Comparison of ENCODE assay signal across 8 cellular contexts in the genomic region with DNA sequence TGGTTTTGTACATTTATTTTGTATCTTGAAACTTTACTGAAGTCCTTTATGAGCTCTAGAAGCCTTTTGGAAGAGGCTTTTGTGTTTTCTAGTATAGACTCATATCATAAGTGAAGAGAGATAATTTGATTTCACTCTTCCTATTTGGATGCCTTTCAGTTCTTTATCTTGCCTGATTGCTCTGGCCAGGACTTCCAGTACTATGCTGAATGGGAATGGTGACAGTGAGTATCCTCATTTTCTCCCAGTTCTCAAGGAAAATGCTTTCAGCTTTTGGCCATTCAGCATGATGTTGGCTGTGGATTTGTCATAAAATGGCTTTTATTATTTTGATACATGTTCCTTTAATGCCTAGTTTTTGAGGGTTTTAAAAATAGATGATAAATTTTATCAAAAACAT.
"Had no signal": no experiment of that assay in that cellular context is flagged by ENCODE, and none has a peak within 500 bp of the region (broad histone marks: within the 10 kb centered on the region; RNA-seq: fewer than 3 reads in every experiment).

No MANE protein-coding gene starts in this region.

- ATAC-seq: GM23338, HCT116 had no signal

- DNase-seq: GM23248, GOT3, H7, H9, HCEC 1CT, HFFc6 had no signal
